Comparison of ENCODE assay signal across 8 cellular contexts in the genomic region with DNA sequence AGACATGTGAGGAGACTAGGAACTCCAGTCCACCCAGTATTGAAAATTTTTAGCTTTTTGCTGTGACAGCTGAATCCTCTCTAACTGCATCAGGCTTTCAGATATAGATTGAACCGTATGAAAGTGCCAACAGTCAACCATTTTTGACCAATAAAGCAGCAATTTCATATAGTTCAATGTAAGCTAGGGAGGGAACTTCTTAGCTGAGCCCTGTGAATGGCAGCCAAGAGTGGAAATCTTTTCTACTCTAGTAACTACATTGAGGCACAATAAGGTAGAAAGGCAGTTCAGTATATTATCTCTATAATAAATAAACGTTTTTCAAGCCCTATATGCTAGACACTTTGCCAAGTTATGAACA.
DNase-seq lines count a peak whose midpoint lies in the region; ATAC-seq and TF ChIP-seq lines count a peak whose summit lies in the region.

No MANE protein-coding gene starts in this region.

- no peak overlapping the region for H3K4me3 ChIP-seq in hepatocyte
- no peak overlapping the region for H3K4me3 ChIP-seq in HAP-1

- no peaks in the 10 kb centered on the region for H3K79me2 ChIP-seq in hepatocyte

- 15% methylated on average over 2 of the region's 2 CpGs for WGBS in hepatocyte (ENCODE audit: low lambda C conversion rate, missing lambda C conversion rate)

- peaks cover 10% of the 10 kb centered on the region for H3K4me1 ChIP-seq in hepatocyte (ENCODE audit: insufficient read depth)
- no peaks in the 10 kb centered on the region for H3K4me1 ChIP-seq in HAP-1

- peaks cover 2% of the 10 kb centered on the region for H3K27me3 Mint-ChIP-seq in neural crest cell (ENCODE audit: low read depth)

- H2AFZ ChIP-seq in hepatocyte: no peak overlapping the region

- no peaks in the 10 kb centered on the region for H3K9me3 Mint-ChIP-seq in neural crest cell

- H4K20me1 ChIP-seq in hepatocyte (ENCODE audit: insufficient read depth, poor library complexity, severe bottlenecking): no peaks in the 10 kb centered on the region

- no peak overlapping the region for H3K27ac Mint-ChIP-seq in neural crest cell (ENCODE audit: unreplicated experiment)

- H3K4me1 Mint-ChIP-seq in neural crest cell: peaks cover 5% of the 10 kb centered on the region

- H3K27me3 ChIP-seq in hepatocyte (no peaks in the 10 kb centered on the region), HAP-1 (ENCODE audit: low read depth) (peaks cover 6% of the 10 kb centered on the region)

- ATAC-seq in GM19324 (IDR thresholded peaks at IDR 0.05; ENCODE audit: low FRiP score, unreplicated experiment) (peak; percentile 30), HG02759 (IDR thresholded peaks at IDR 0.05; ENCODE audit: unreplicated experiment) (peak; percentile 34)

- in situ Hi-C loops in HAP-1 (cut with MboI; ENCODE audit: low sequenced_read_pairs): no loop called here

- H3K36me3 Mint-ChIP-seq in neural crest cell (ENCODE audit: low read depth): no peaks in the 10 kb centered on the region

- H3K4me3 Mint-ChIP-seq in neural crest cell: no peak overlapping the region

- peak; percentile 51 for DNase-seq in OCI-M2 (lab: John Stamatoyannopoulos, UW; ENCODE audit: unreplicated experiment)
- no peak for DNase-seq in neural crest cell (ENCODE audit: low read depth, low spot score)
- DNase-seq in hepatocyte (ENCODE audit: low spot score): no peak
- no peak for DNase-seq in HAP-1 (ENCODE audit: low spot score in 2 of 2)
- DNase-seq in glomerular visceral epithelial cell (ENCODE audit: extremely low spot score): no peak
- DNase-seq in UCSD-AML1 (lab: John Stamatoyannopoulos, UW; ENCODE audit: unreplicated experiment): no peak

- no peak overlapping the region for H3K4me2 ChIP-seq in hepatocyte

- H3K9me2 ChIP-seq in hepatocyte (replicated peaks; ENCODE audit: insufficient read depth): no peaks in the 10 kb centered on the region

- no peak overlapping the region for H3K27ac ChIP-seq in hepatocyte

- peak; percentile 47 for TF ChIP-seq CTCF in neural crest cell (conservative IDR thresholded peaks at IDR 0.05)
- TF ChIP-seq CTCF in hepatocyte (IDR thresholded peaks at IDR 0.05; ENCODE audit: poor library complexity): no peak

- H3K9me3 ChIP-seq in hepatocyte (ENCODE audit: low read depth): no peaks in the 10 kb centered on the region
- no peaks in the 10 kb centered on the region for H3K9me3 ChIP-seq in HAP-1

- no peaks in the 10 kb centered on the region for H3K36me3 ChIP-seq in hepatocyte (replicated peaks; ENCODE audit: insufficient read depth, low read depth)
- H3K36me3 ChIP-seq in HAP-1 (replicated peaks): no peaks in the 10 kb centered on the region
